13 cellular contexts compared by ENCODE assay signal in the genomic region with DNA sequence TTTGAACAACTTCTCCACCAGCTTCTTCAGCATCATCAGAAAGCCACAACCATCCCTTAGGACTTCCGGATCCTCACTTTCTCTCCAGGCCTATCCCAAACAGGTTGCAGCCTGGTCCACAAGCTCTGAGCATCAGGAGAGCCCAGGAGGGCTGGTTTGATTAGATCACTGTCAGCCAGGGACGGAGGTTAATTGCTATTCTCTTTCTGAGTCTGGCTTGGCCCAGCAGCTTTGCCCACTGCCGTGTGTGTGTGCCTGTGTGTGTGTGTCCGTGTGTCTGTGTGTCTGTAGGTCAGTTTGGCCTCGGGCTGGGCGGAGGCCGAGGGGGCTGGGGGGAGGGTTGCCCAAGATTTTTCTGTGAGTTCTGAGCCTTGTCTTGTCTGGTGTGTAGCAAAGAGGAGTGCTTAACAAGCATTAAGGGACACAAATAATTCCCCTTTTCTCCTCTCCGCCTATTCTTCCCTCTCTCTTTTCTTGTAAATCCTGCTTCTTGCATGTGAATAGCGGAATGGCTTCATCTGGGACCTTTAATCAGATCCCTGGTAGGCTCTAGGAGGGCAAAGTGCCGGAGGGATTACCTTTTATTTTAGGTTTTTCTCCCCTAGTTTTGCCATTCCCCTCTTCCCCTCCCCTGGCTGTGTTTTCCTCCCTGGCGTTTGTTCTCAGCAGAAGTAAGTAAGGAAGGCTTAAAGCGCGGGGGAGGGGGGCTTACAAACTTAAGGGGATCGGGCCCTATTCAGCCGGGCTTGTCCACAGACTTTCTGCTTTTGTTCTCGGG.
A peak's percentile ranks its signal among the peaks of the same experiment; 100 is the strongest.
DNase-seq lines count a peak whose midpoint lies in the region; TF ChIP-seq lines count a peak whose summit lies in the region.
"Had no signal": no experiment of that assay in that cellular context is flagged by ENCODE, and none has a peak within 500 bp of the region (broad histone marks: within the 10 kb centered on the region; RNA-seq: fewer than 3 reads in every experiment).

No MANE protein-coding gene starts in this region.

- H3K4me1 ChIP-seq in HAP-1 (peaks cover 18% of the 10 kb centered on the region), neuron (ENCODE audit: insufficient read depth, low read length) (peaks cover 10% of the 10 kb centered on the region)

- peaks cover 27% of the 10 kb centered on the region for H3K4me1 Mint-ChIP-seq in brain
- H3K4me1 Mint-ChIP-seq: IgD-negative memory B cell had no signal

- H3K27me3 Mint-ChIP-seq in brain: peaks cover 68% of the 10 kb centered on the region

- H3K4me3 ChIP-seq in HAP-1: no peak overlapping the region; the same call in 1 of the 2 replicates
- H3K4me3 ChIP-seq in iPS-11a (ENCODE audit: low read depth, low read length): peak overlapping the region; percentile 25
- H3K4me3 ChIP-seq in neuron (ENCODE audit: low read length): peak overlapping the region; percentile 4

- H3K36me3 Mint-ChIP-seq in brain: no peaks in the 10 kb centered on the region
- H3K36me3 Mint-ChIP-seq: CD8-positive, alpha-beta T cell; IgD-negative memory B cell had no signal

- H3K4me3 Mint-ChIP-seq in brain: peak overlapping the region in 3 of 5 experiments; percentile 32 to 70 (median 70)
- H3K4me3 Mint-ChIP-seq: CD8-positive, alpha-beta T cell had no signal

- in situ Hi-C loops in HAP-1 (cut with MboI; ENCODE audit: low sequenced_read_pairs): no loop called here

- peak overlapping the region in 1 of 5 experiments; percentile 85 for H3K27ac Mint-ChIP-seq in brain
- H3K27ac Mint-ChIP-seq: CD8-positive, alpha-beta T cell; IgD-negative memory B cell had no signal

- H3K9me3 Mint-ChIP-seq in brain: peaks cover 2 to 10% (median 4%) of the 10 kb centered on the region in 5 experiments

- no peaks in the 10 kb centered on the region for H3K36me3 ChIP-seq in HAP-1 (replicated peaks)
- H3K36me3 ChIP-seq in neuron (ENCODE audit: insufficient read depth, low read length): no peaks in the 10 kb centered on the region

- no peak for TF ChIP-seq CTCF in brain (conservative IDR thresholded peaks at IDR 0.05)

- H2AFZ ChIP-seq in neuron (ENCODE audit: low read depth, low read length): peak overlapping the region; percentile 18

- H3K9me3 ChIP-seq in HAP-1 (no peaks in the 10 kb centered on the region), neuron (ENCODE audit: low read length) (no peaks in the 10 kb centered on the region)

- DNase-seq in HAP-1 (ENCODE audit: low spot score in 2 of 2): peak; percentile 96 to 98
- no peak for DNase-seq in stimulated activated CD4-positive, alpha-beta T cell treated with anti-CD3 and anti-CD28 coated beads, Interleukin-2, amount 100 ng/mL, for 24 hours
- DNase-seq in NCI-H69 (lab: John Stamatoyannopoulos, UW): no peak
- no peak for DNase-seq in activated CD4-positive, alpha-beta T cell treated with anti-CD3 and anti-CD28 coated beads for 4 hours
- DNase-seq: CD8-positive, alpha-beta T cell; DND-41; NCI-H1417; NCI-H1930; NCI-H524 treated with DMSO at 0.1 percent for 48 hours had no signal

- H3K27me3 ChIP-seq in HAP-1 (ENCODE audit: low read depth) (no peaks in the 10 kb centered on the region), neuron (ENCODE audit: insufficient read depth, low read length) (peaks cover 33% of the 10 kb centered on the region)

Comparison
In these comparisons a context has a peak if more than half of its experiments do, and no peak if none do; other contexts are left out.
1. DNase-seq: peak in HAP-1 (2 of 2); none in stimulated activated CD4-positive, alpha-beta T cell treated with anti-CD3 and anti-CD28 coated beads, Interleukin-2, amount 100 ng/mL, for 24 hours (0 of 2), NCI-H69 (single experiment) and activated CD4-positive, alpha-beta T cell treated with anti-CD3 and anti-CD28 coated beads for 4 hours (0 of 2).